In the genomic region with DNA sequence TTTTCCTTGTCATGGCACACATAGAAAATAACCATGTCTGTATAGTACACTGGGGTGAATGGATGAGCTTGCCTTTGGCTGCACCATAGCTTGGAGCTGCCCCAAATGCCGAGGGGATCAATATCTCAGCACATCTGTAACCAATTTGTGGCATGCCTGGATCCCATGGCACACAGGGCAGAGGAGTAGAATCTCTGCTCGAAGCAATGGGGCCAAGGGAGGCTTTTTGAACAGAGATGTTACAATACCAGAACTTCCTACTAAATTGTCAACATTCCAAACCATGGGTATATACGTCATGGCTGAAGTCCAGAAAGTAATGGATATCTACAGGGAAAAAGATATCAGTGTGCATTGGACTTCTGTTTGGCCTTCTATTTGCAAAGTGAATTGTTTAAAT, we compare ENCODE assay signal across 22 cellular contexts. TPM values are rescaled to one million over a fixed set of nuclear protein-coding genes. Genes with fewer than 3 reads are reported as not detected.
"Had no signal": no experiment of that assay in that cellular context is flagged by ENCODE, and none has a peak within 500 bp of the region (broad histone marks: within the 10 kb centered on the region; RNA-seq: fewer than 3 reads in every experiment).

No MANE protein-coding gene starts in this region.

- H3K4me3 ChIP-seq: esophagus squamous epithelium, heart left ventricle, right atrium auricular region, sigmoid colon, skin epidermis, stomach, thoracic aorta, transverse colon had no signal

- H3K27ac ChIP-seq: epithelial cell of prostate, esophagus squamous epithelium, heart left ventricle, neutrophil, right atrium auricular region, sigmoid colon, skin epidermis, thoracic aorta, transverse colon had no signal

- H3K4me3 Mint-ChIP-seq: naive thymus-derived CD8-positive, alpha-beta T cell had no signal

- H3K36me3 ChIP-seq: esophagus squamous epithelium, heart left ventricle, neutrophil, right atrium auricular region, sigmoid colon, stomach, thoracic aorta, transverse colon had no signal

- H3K27ac Mint-ChIP-seq: naive thymus-derived CD8-positive, alpha-beta T cell had no signal

- H3K27me3 ChIP-seq: neutrophil, right atrium auricular region, sigmoid colon, stomach, transverse colon had no signal

- H3K36me3 Mint-ChIP-seq: naive thymus-derived CD8-positive, alpha-beta T cell had no signal

- ATAC-seq: heart left ventricle; naive thymus-derived CD8-positive, alpha-beta T cell had no signal

- H3K9me3 ChIP-seq: esophagus squamous epithelium, heart left ventricle, neutrophil, right atrium auricular region, sigmoid colon, stomach, thoracic aorta, transverse colon had no signal

- H3K4me1 ChIP-seq: esophagus squamous epithelium, heart left ventricle, right atrium auricular region, sigmoid colon, transverse colon had no signal

- H3K27me3 Mint-ChIP-seq: naive thymus-derived CD8-positive, alpha-beta T cell had no signal

- DNase-seq: cortex of kidney; effector memory CD4-positive, alpha-beta T cell; esophagus squamous epithelium; heart left ventricle; hippocampal formation; naive thymus-derived CD8-positive, alpha-beta T cell; sigmoid colon; stimulated activated CD4-positive, alpha-beta T cell treated with anti-CD3 and anti-CD28 coated beads, Interleukin-12 subunit alpha, Interleukin-12 subunit beta, amount 100 ng/mL, for 4 hours; stimulated activated naive CD4-positive, alpha-beta T cell; stomach; substantia nigra; transverse colon had no signal

RNA-seq across cellular contexts. Expression of a gene that starts 39.1 kb away (rescaled TPM):
- total RNA-seq: chondrocyte; frontal cortex; mesenteric fat pad; mononuclear cell; naive thymus-derived CD8-positive, alpha-beta T cell; right atrium auricular region; sigmoid colon; transverse colon had no signal
- polyA plus RNA-seq: neural cell had no signal
